Comparison of ENCODE assay signal across 22 cellular contexts in the genomic region with DNA sequence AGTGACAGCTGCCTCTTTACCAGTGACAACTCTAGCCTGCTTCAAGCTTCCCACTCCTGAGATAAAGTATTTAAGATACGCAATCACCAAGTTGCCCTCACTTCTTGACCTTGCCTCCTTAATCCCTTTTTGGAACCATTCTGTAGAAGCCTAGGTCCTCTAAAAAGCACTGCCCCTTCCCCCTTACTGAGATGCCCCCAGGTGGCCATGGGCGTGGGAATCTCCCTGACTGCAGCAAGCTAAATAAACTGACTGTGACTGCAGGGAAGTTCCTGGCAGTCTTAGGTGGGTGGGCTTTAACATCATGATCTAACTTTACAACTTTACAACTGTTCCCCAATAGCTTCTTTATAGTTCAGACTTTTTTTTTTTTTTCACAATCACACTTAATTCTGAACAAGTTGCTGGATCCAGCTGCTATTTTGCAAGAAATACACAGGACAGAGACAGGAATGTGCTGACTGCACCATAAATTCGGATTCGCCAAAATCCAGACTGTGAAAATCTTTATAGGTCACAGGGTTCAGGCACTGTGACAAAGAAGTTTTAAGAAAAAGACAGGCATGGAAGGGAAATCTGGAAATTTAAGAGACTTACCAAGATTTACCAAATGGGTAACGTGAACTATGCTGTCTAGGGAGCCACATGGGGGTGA.
DNase-seq lines count a peak whose midpoint lies in the region; ATAC-seq and TF ChIP-seq lines count a peak whose summit lies in the region.
"Had no signal": no experiment of that assay in that cellular context is flagged by ENCODE, and none has a peak within 500 bp of the region (broad histone marks: within the 10 kb centered on the region; RNA-seq: fewer than 3 reads in every experiment).

No MANE protein-coding gene starts in this region.

- dilution Hi-C loops in mammary epithelial cell (cut with HindIII; ENCODE audit: low sequenced_read_pairs): no loop called here

- H3K9me2 ChIP-seq in OCI-LY7 (ENCODE audit: insufficient read depth, low read length): no peaks in the 10 kb centered on the region

- CTCF ChIA-PET in MCF 10A (lab: Yijun Ruan, JAX) (interaction anchor here (0.6 to 3.9 kb wide), 10 partner anchors 13 to 491 kb away, joined by 3 to 14 read pairs (median 3); no protein-coding TSS in a partner anchor), mammary epithelial cell (lab: Charles Lee; ENCODE audit: low non-redundant PET) (no interaction called here), OCI-LY7 (lab: Charles Lee; ENCODE audit: unreplicated experiment) (no interaction called here)

- no peaks in the 10 kb centered on the region for H3K79me2 ChIP-seq in mammary epithelial cell (ENCODE audit: insufficient read depth, low read length)
- H3K79me2 ChIP-seq in OCI-LY7 (ENCODE audit: insufficient read depth, low read depth, low read length): no peaks in the 10 kb centered on the region

- peak overlapping the region; percentile 49 for H3K27ac Mint-ChIP-seq in MCF 10A (ENCODE audit: low read depth, unreplicated experiment)
- H3K27ac Mint-ChIP-seq in nephron: peak overlapping the region; percentile 91 to 98 (median 94)
- H3K27ac Mint-ChIP-seq: activated CD4-positive, alpha-beta memory T cell treated with anti-CD3 and anti-CD28 coated beads, Interleukin-2, amount 10 ng/mL, durations not matched to agents 7 days and 5 days; B cell; memory B cell; stimulated activated effector memory CD8-positive, alpha-beta T cell treated with anti-CD3 and anti-CD28 coated beads, Interleukin-12 subunit alpha, Interleukin-12 subunit beta, amount 100 ng/mL, for 72 hours had no signal

- no peak overlapping the region for H3K4me2 ChIP-seq in mammary epithelial cell (ENCODE audit: insufficient read depth, low read depth, low read length)
- H3K4me2 ChIP-seq in OCI-LY7 (ENCODE audit: low read length): no peak overlapping the region

- 64% methylated on average over 5 of the region's 5 CpGs for WGBS in mammary epithelial cell (ENCODE audit: low coverage, missing lambda C conversion rate)

- H3K36me3 Mint-ChIP-seq in MCF 10A (ENCODE audit: insufficient read depth, unreplicated experiment) (peaks cover 6% of the 10 kb centered on the region), nephron (ENCODE audit: low read depth) (no peaks in the 10 kb centered on the region)
- H3K36me3 Mint-ChIP-seq: memory B cell; stimulated activated effector memory CD8-positive, alpha-beta T cell treated with anti-CD3 and anti-CD28 coated beads, Interleukin-12 subunit alpha, Interleukin-12 subunit beta, amount 100 ng/mL, for 72 hours had no signal

- H3K27me3 Mint-ChIP-seq in MCF 10A (ENCODE audit: insufficient read depth, unreplicated experiment) (no peaks in the 10 kb centered on the region), nephron (ENCODE audit: low read depth) (no peaks in the 10 kb centered on the region)

- H3K36me3 ChIP-seq in mammary epithelial cell (ENCODE audit: insufficient read depth, low read length): no peaks in the 10 kb centered on the region
- no peaks in the 10 kb centered on the region for H3K36me3 ChIP-seq in upper lobe of right lung
- no peaks in the 10 kb centered on the region for H3K36me3 ChIP-seq in OCI-LY7 (ENCODE audit: insufficient read depth, low read length)
- H3K36me3 ChIP-seq: adrenal gland, gastroesophageal sphincter had no signal

- POLR2A ChIA-PET in MCF 10A (lab: Yijun Ruan, JAX) (interaction anchor here (0.9 to 2.2 kb wide), 14 partner anchors 8 to 346 kb away, joined by 3 to 20 read pairs (median 6); no protein-coding TSS in a partner anchor), OCI-LY7 (lab: Charles Lee) (interaction anchor here (0.7 kb wide), 1 partner anchor 25 kb away, joined by 3 read pairs; no protein-coding TSS in a partner anchor)

- no peak overlapping the region for H3K9ac ChIP-seq in mammary epithelial cell (ENCODE audit: insufficient read depth, low read length)

- peak; percentile 41 for ATAC-seq in upper lobe of right lung
- ATAC-seq: activated CD4-positive, CD25-positive, alpha-beta regulatory T cell treated with anti-CD3 and anti-CD28 coated beads, Interleukin-2, amount 50 U/mL, for 24 hours; gastroesophageal sphincter; stimulated activated effector memory CD8-positive, alpha-beta T cell treated with anti-CD3 and anti-CD28 coated beads, Interleukin-12 subunit alpha, Interleukin-12 subunit beta, amount 100 ng/mL, for 72 hours had no signal

- H4K20me1 ChIP-seq in mammary epithelial cell (ENCODE audit: insufficient read depth, low read length) (no peaks in the 10 kb centered on the region), OCI-LY7 (ENCODE audit: insufficient read depth, low read length) (no peaks in the 10 kb centered on the region)

- H3K4me1 Mint-ChIP-seq in MCF 10A (ENCODE audit: insufficient read depth, unreplicated experiment): peaks cover 28% of the 10 kb centered on the region
- peaks cover 46% of the 10 kb centered on the region for H3K4me1 Mint-ChIP-seq in nephron
- H3K4me1 Mint-ChIP-seq: activated CD4-positive, alpha-beta memory T cell treated with anti-CD3 and anti-CD28 coated beads, Interleukin-2, amount 10 ng/mL, durations not matched to agents 7 days and 5 days; B cell; memory B cell; stimulated activated effector memory CD8-positive, alpha-beta T cell treated with anti-CD3 and anti-CD28 coated beads, Interleukin-12 subunit alpha, Interleukin-12 subunit beta, amount 100 ng/mL, for 72 hours had no signal

- no peak for DNase-seq in MCF 10A (ENCODE audit: unreplicated experiment)
- no peak for DNase-seq in mammary epithelial cell
- DNase-seq in choroid plexus epithelial cell (ENCODE audit: low read depth): peak; percentile 38
- no peak for DNase-seq in upper lobe of right lung
- no peak for DNase-seq in NCI-H748 treated with DMSO at 0.1 percent for 48 hours (lab: John Stamatoyannopoulos, UW)
- no peak for DNase-seq in dedifferentiated amniotic fluid mesenchymal stem cell (ENCODE audit: extremely low spot score)
- no peak for DNase-seq in OCI-LY7 (ENCODE audit: low spot score)
- DNase-seq: activated CD4-positive, alpha-beta memory T cell treated with anti-CD3 and anti-CD28 coated beads, Interleukin-2, amount 10 ng/mL, durations not matched to agents 7 days and 5 days; activated effector memory CD4-positive, alpha-beta T cell treated with anti-CD3 and anti-CD28 coated beads, Interleukin-2, amount 50 U/mL, for 16 hours; adrenal gland; dermis blood vessel endothelial cell; hypothalamus; NCI-H1092; NCI-H187 treated with DMSO at 0.1 percent for 48 hours; stimulated activated CD4-positive, alpha-beta T cell treated with anti-CD3 and anti-CD28 coated beads, Interleukin-1b, Interleukin-23, amount 100 ng/mL, for 48 hours had no signal

- no peaks in the 10 kb centered on the region for H3K9me3 Mint-ChIP-seq in MCF 10A (ENCODE audit: unreplicated experiment)
- H3K9me3 Mint-ChIP-seq in nephron: peaks cover 12% of the 10 kb centered on the region
- H3K9me3 Mint-ChIP-seq: activated CD4-positive, alpha-beta memory T cell treated with anti-CD3 and anti-CD28 coated beads, Interleukin-2, amount 10 ng/mL, durations not matched to agents 7 days and 5 days; stimulated activated effector memory CD8-positive, alpha-beta T cell treated with anti-CD3 and anti-CD28 coated beads, Interleukin-12 subunit alpha, Interleukin-12 subunit beta, amount 100 ng/mL, for 72 hours had no signal

- H3K4me1 ChIP-seq in mammary epithelial cell (ENCODE audit: insufficient read depth, low read length) (peaks cover 10% of the 10 kb centered on the region), upper lobe of right lung (no peaks in the 10 kb centered on the region), OCI-LY7 (ENCODE audit: insufficient read depth, low read length, poor library complexity, severe bottlenecking) (no peaks in the 10 kb centered on the region)
- H3K4me1 ChIP-seq: adrenal gland had no signal

- intact Hi-C loops in MCF 10A (cut with micrococcal nuclease): no loop called here
- intact Hi-C loops in mammary epithelial cell (cut with micrococcal nuclease): no loop called here
- intact Hi-C loops in upper lobe of right lung (cut with DNase I): no loop called here
- intact Hi-C loops in OCI-LY7 (cut with micrococcal nuclease; ENCODE audit: unreplicated experiment): no loop called here

- TF ChIP-seq CTCF in MCF 10A (IDR thresholded peaks at IDR 0.05; ENCODE audit: unreplicated experiment) (no peak), mammary epithelial cell (conservative IDR thresholded peaks at IDR 0.05 in 1 of 2, IDR thresholded peaks at IDR 0.05 in 1 of 2; ENCODE audit: extremely low read depth in 1 of 2, insufficient read depth in 1 of 2, low read depth in 1 of 2, low read length in 2 of 2) (no peak), choroid plexus epithelial cell (conservative IDR thresholded peaks at IDR 0.05; ENCODE audit: low read depth, low read length) (no peak), nephron (IDR thresholded peaks at IDR 0.05; ENCODE audit: unreplicated experiment in 3 of 3) (no peak), upper lobe of right lung (IDR thresholded peaks at IDR 0.05) (no peak), OCI-LY7 (conservative IDR thresholded peaks at IDR 0.05; ENCODE audit: low read length) (no peak)

- H3K4me3 ChIP-seq in mammary epithelial cell (replicated peaks in 1 of 3; ENCODE audit: insufficient read depth in 1 of 3, low read depth in 2 of 3, low read length in 3 of 3) (no peak overlapping the region), choroid plexus epithelial cell (ENCODE audit: low read depth, low read length) (no peak overlapping the region), upper lobe of right lung (no peak overlapping the region), OCI-LY7 (ENCODE audit: low read depth, low read length, poor library complexity, severe bottlenecking) (no peak overlapping the region)
- H3K4me3 ChIP-seq: adrenal gland, gastroesophageal sphincter had no signal

- no peaks in the 10 kb centered on the region for H3K27me3 ChIP-seq in mammary epithelial cell (ENCODE audit: insufficient read depth, low read length)
- H3K27me3 ChIP-seq in upper lobe of right lung: no peaks in the 10 kb centered on the region
- H3K27me3 ChIP-seq: gastroesophageal sphincter had no signal

- H3K4me3 Mint-ChIP-seq in MCF 10A (ENCODE audit: unreplicated experiment) (no peak overlapping the region), nephron (peak overlapping the region in 2 of 3 experiments; percentile 4)
- H3K4me3 Mint-ChIP-seq: activated CD4-positive, alpha-beta memory T cell treated with anti-CD3 and anti-CD28 coated beads, Interleukin-2, amount 10 ng/mL, durations not matched to agents 7 days and 5 days; B cell; memory B cell; stimulated activated effector memory CD8-positive, alpha-beta T cell treated with anti-CD3 and anti-CD28 coated beads, Interleukin-12 subunit alpha, Interleukin-12 subunit beta, amount 100 ng/mL, for 72 hours had no signal

- BruUV-seq in MCF 10A (replicated peaks; lab: Mats Ljungman, UMichigan) (no TSS peak), mammary epithelial cell (replicated peaks; lab: Mats Ljungman, UMichigan) (no TSS peak), OCI-LY7 (replicated peaks; lab: Mats Ljungman, UMichigan) (no TSS peak)

- in situ Hi-C loops in mammary epithelial cell (cut with MboI; ENCODE audit: low sequenced_read_pairs in 2 of 2): no loop called here

- H3K9me3 ChIP-seq in mammary epithelial cell (replicated peaks; ENCODE audit: insufficient read depth, low read length) (peaks cover 5% of the 10 kb centered on the region), upper lobe of right lung (no peaks in the 10 kb centered on the region), OCI-LY7 (ENCODE audit: low read length) (peaks cover 11% of the 10 kb centered on the region)
- H3K9me3 ChIP-seq: adrenal gland had no signal

- H2AFZ ChIP-seq in mammary epithelial cell (ENCODE audit: low read depth, low read length): no peak overlapping the region
- no peak overlapping the region for H2AFZ ChIP-seq in OCI-LY7 (ENCODE audit: low read length)

- no peak overlapping the region for H3K27ac ChIP-seq in mammary epithelial cell (ENCODE audit: insufficient read depth, low read depth, low read length)
- no peak overlapping the region for H3K27ac ChIP-seq in upper lobe of right lung
- H3K27ac ChIP-seq in OCI-LY7 (ENCODE audit: low read depth, low read length, poor library complexity, severe bottlenecking): no peak overlapping the region
- H3K27ac ChIP-seq: 22Rv1, adrenal gland had no signal
